In genomic region chr1:27627733-27628132, GRCh38 we compare ENCODE assay signal across 2 cellular contexts. TPM values are rescaled to one million over a fixed set of nuclear protein-coding genes. Genes with fewer than 3 reads are reported as not detected.
"Had no signal": no experiment of that assay in that cellular context is flagged by ENCODE, and none has a peak within 500 bp of the region (broad histone marks: within the 10 kb centered on the region; RNA-seq: fewer than 3 reads in every experiment).

No MANE protein-coding gene starts in this region.

RNA-seq across cellular contexts. Expression of gene FGR, which starts 7.3 kb away (rescaled TPM):
- total RNA-seq: astrocyte, chondrocyte had no signal
